ENCODE assay signal across 27 cellular contexts in genomic region chr10:18868919-18869318, GRCh38.
"Had no signal": no experiment of that assay in that cellular context is flagged by ENCODE, and none has a peak within 500 bp of the region (broad histone marks: within the 10 kb centered on the region; RNA-seq: fewer than 3 reads in every experiment).

No MANE protein-coding gene starts in this region.

- H3K4me3 Mint-ChIP-seq: natural killer cell treated with Interleukin-12 subunit alpha and Interleukin-12 subunit beta and Interleukin-15 and Interleukin-18, amount 100 ng/mL, for 72 hours; nephron progenitor cell; neural crest cell; stimulated activated effector memory CD8-positive, alpha-beta T cell treated with anti-CD3 and anti-CD28 coated beads, Interleukin-12 subunit alpha, Interleukin-12 subunit beta, amount 100 ng/mL, for 72 hours; stimulated activated naive B cell treated with anti-CD40 and anti-IgM and Interleukin-4, amounts not matched to agents 10 μg/mL and 1 μg/mL and 100 μg/mL, for 72 hours; stimulated activated naive CD8-positive, alpha-beta T cell treated with anti-CD3 and anti-CD28 coated beads, Interleukin-15, Interleukin-2, amounts not matched to agents 100 ng/mL and 50 ng/mL, for 24 hours had no signal

- H3K27ac ChIP-seq: neutrophil, pancreas, prostate gland, right lobe of liver, sigmoid colon, stomach, thoracic aorta, thyroid gland, tibial nerve, vagina had no signal

- H3K9me3 ChIP-seq: neutrophil, pancreas, prostate gland, right lobe of liver, sigmoid colon, thoracic aorta, thyroid gland, tibial nerve, vagina had no signal

- H3K27me3 ChIP-seq: neutrophil, pancreas, right lobe of liver, sigmoid colon, stomach, thyroid gland, tibial nerve, upper lobe of left lung, vagina had no signal

- H3K36me3 ChIP-seq: neutrophil, pancreas, prostate gland, right lobe of liver, sigmoid colon, stomach, thoracic aorta, thyroid gland, tibial nerve, upper lobe of left lung, vagina had no signal

- FAIRE-seq: pancreas, small intestine, urothelium cell line had no signal

- H3K4me1 ChIP-seq: pancreas, prostate gland, right lobe of liver, sigmoid colon, stomach, thyroid gland, tibial nerve, upper lobe of left lung, vagina had no signal

- H3K36me3 Mint-ChIP-seq: natural killer cell treated with Interleukin-12 subunit alpha and Interleukin-12 subunit beta and Interleukin-15 and Interleukin-18, amount 100 ng/mL, for 72 hours; stimulated activated effector memory CD8-positive, alpha-beta T cell treated with anti-CD3 and anti-CD28 coated beads, Interleukin-12 subunit alpha, Interleukin-12 subunit beta, amount 100 ng/mL, for 72 hours; stimulated activated naive B cell treated with anti-CD40 and anti-IgM and Interleukin-4, amounts not matched to agents 10 μg/mL and 1 μg/mL and 100 μg/mL, for 72 hours had no signal

- H3K27me3 Mint-ChIP-seq: natural killer cell treated with Interleukin-12 subunit alpha and Interleukin-12 subunit beta and Interleukin-15 and Interleukin-18, amount 100 ng/mL, for 72 hours; stimulated activated naive B cell treated with anti-CD40 and anti-IgM and Interleukin-4, amounts not matched to agents 10 μg/mL and 1 μg/mL and 100 μg/mL, for 72 hours; stimulated activated naive CD8-positive, alpha-beta T cell treated with anti-CD3 and anti-CD28 coated beads, Interleukin-15, Interleukin-2, amounts not matched to agents 100 ng/mL and 50 ng/mL, for 24 hours had no signal

- H3K4me1 Mint-ChIP-seq: nephron progenitor cell; neural crest cell; stimulated activated effector memory CD8-positive, alpha-beta T cell treated with anti-CD3 and anti-CD28 coated beads, Interleukin-12 subunit alpha, Interleukin-12 subunit beta, amount 100 ng/mL, for 72 hours; stimulated activated naive B cell treated with anti-CD40 and anti-IgM and Interleukin-4, amounts not matched to agents 10 μg/mL and 1 μg/mL and 100 μg/mL, for 72 hours had no signal

- H3K9me3 Mint-ChIP-seq: nephron progenitor cell had no signal

- H3K4me3 ChIP-seq: pancreas, prostate gland, right lobe of liver, sigmoid colon, stomach, thoracic aorta, thyroid gland, tibial nerve, upper lobe of left lung, vagina had no signal

- DNase-seq: nephron progenitor cell; nucleus accumbens; pancreas; right cardiac atrium; right lobe of liver; sigmoid colon; small intestine; stimulated activated CD4-positive, alpha-beta T cell treated with anti-CD3 and anti-CD28 coated beads, Interleukin-15, amount 100 ng/mL, for 24 hours; stimulated activated CD4-positive, alpha-beta T cell treated with anti-CD3 and anti-CD28 coated beads, Interleukin-2, amount 100 ng/mL, for 24 hours; stimulated activated CD4-positive, alpha-beta T cell treated with anti-CD3 and anti-CD28 coated beads, Interleukin-2, amount 100 ng/mL, for 48 hours; stimulated activated CD4-positive, alpha-beta T cell treated with anti-CD3 and anti-CD28 coated beads, Interleukin-4, amount 100 ng/mL, for 24 hours; stimulated activated naive B cell treated with anti-CD40 and anti-IgM and Interleukin-4, amounts not matched to agents 10 μg/mL and 1 μg/mL and 100 μg/mL, for 72 hours; stimulated activated naive CD4-positive, alpha-beta T cell treated with Interleukin-2 at 50 U/mL for 16 hours; stomach; thyroid gland; trophoblast cell; upper lobe of left lung had no signal

- H3K27ac Mint-ChIP-seq: natural killer cell treated with Interleukin-12 subunit alpha and Interleukin-12 subunit beta and Interleukin-15 and Interleukin-18, amount 100 ng/mL, for 72 hours; nephron progenitor cell; stimulated activated effector memory CD8-positive, alpha-beta T cell treated with anti-CD3 and anti-CD28 coated beads, Interleukin-12 subunit alpha, Interleukin-12 subunit beta, amount 100 ng/mL, for 72 hours; stimulated activated naive B cell treated with anti-CD40 and anti-IgM and Interleukin-4, amounts not matched to agents 10 μg/mL and 1 μg/mL and 100 μg/mL, for 72 hours; stimulated activated naive CD8-positive, alpha-beta T cell treated with anti-CD3 and anti-CD28 coated beads, Interleukin-15, Interleukin-2, amounts not matched to agents 100 ng/mL and 50 ng/mL, for 24 hours had no signal
